In genomic region chr7:31957756-31958155, GRCh38 we compare ENCODE assay signal across 18 cellular contexts.
"Had no signal": no experiment of that assay in that cellular context is flagged by ENCODE, and none has a peak within 500 bp of the region (broad histone marks: within the 10 kb centered on the region; RNA-seq: fewer than 3 reads in every experiment).

No MANE protein-coding gene starts in this region.

- H3K4me1 Mint-ChIP-seq: activated CD8-positive, alpha-beta memory T cell treated with anti-CD3 and anti-CD28 coated beads, Interleukin-2, amount 10 ng/mL, durations not matched to agents 7 days and 5 days; naive thymus-derived CD4-positive, alpha-beta T cell had no signal

- H3K4me1 ChIP-seq: suprapubic skin had no signal

- H3K4me3 ChIP-seq: coronary artery, gastroesophageal sphincter, hepatocyte, suprapubic skin had no signal

- H3K9me3 Mint-ChIP-seq: type B pancreatic cell had no signal

- H3K27ac Mint-ChIP-seq: activated CD8-positive, alpha-beta memory T cell treated with anti-CD3 and anti-CD28 coated beads, Interleukin-2, amount 10 ng/mL, durations not matched to agents 7 days and 5 days; activated naive CD4-positive, alpha-beta T cell treated with anti-CD3 and anti-CD28 coated beads, Interleukin-2, amount 50 U/mL, for 72 hours; naive thymus-derived CD4-positive, alpha-beta T cell; progenitor cell of endocrine pancreas; type B pancreatic cell had no signal

- ATAC-seq: activated CD4-positive, CD25-positive, alpha-beta regulatory T cell treated with anti-CD3 and anti-CD28 coated beads, Interleukin-2, amount 50 U/mL, for 24 hours; activated CD8-positive, alpha-beta memory T cell treated with anti-CD3 and anti-CD28 coated beads, Interleukin-2, amount 10 ng/mL, durations not matched to agents 7 days and 5 days; activated naive CD4-positive, alpha-beta T cell treated with anti-CD3 and anti-CD28 coated beads, Interleukin-2, amount 50 U/mL, for 72 hours; activated T-cell treated with anti-CD3 and anti-CD28 coated beads, Interleukin-2, amount 50 U/mL, for 4 hours; naive thymus-derived CD4-positive, alpha-beta T cell; sciatic nerve; stimulated activated naive CD8-positive, alpha-beta T cell treated with anti-CD3 and anti-CD28 coated beads, Interleukin-15, Interleukin-2, amounts not matched to agents 100 U/mL and 50 U/mL, for 24 hours had no signal

- DNase-seq: activated CD4-positive, alpha-beta T cell treated with anti-CD3 and anti-CD28 coated beads, Interleukin-2, amount 50 U/mL, for 4 hours; activated CD8-positive, alpha-beta memory T cell treated with anti-CD3 and anti-CD28 coated beads, Interleukin-2, amount 10 ng/mL, durations not matched to agents 7 days and 5 days; activated effector memory CD4-positive, alpha-beta T cell treated with anti-CD3 and anti-CD28 coated beads, Interleukin-2, amount 50 U/mL, for 16 hours; activated T-cell treated with anti-CD3 and anti-CD28 coated beads, Interleukin-2, amount 50 U/mL, for 4 hours; effector CD8-positive, alpha-beta T cell; naive thymus-derived CD4-positive, alpha-beta T cell; stimulated activated CD4-positive, alpha-beta T cell treated with anti-CD3 and anti-CD28 coated beads, Interleukin-12 subunit alpha, Interleukin-12 subunit beta, amount 100 ng/mL, for 4 hours; stimulated activated naive CD8-positive, alpha-beta T cell treated with anti-CD3 and anti-CD28 coated beads, Interleukin-15, Interleukin-2, amounts not matched to agents 100 U/mL and 50 U/mL, for 24 hours had no signal

- H3K36me3 Mint-ChIP-seq: activated CD8-positive, alpha-beta memory T cell treated with anti-CD3 and anti-CD28 coated beads, Interleukin-2, amount 10 ng/mL, durations not matched to agents 7 days and 5 days; activated naive CD4-positive, alpha-beta T cell treated with anti-CD3 and anti-CD28 coated beads, Interleukin-2, amount 50 U/mL, for 72 hours; naive thymus-derived CD4-positive, alpha-beta T cell; type B pancreatic cell had no signal

- H3K27me3 Mint-ChIP-seq: activated CD8-positive, alpha-beta memory T cell treated with anti-CD3 and anti-CD28 coated beads, Interleukin-2, amount 10 ng/mL, durations not matched to agents 7 days and 5 days; naive thymus-derived CD4-positive, alpha-beta T cell; progenitor cell of endocrine pancreas; type B pancreatic cell had no signal

- H3K36me3 ChIP-seq: gastroesophageal sphincter, neutrophil, suprapubic skin had no signal

- H3K27me3 ChIP-seq: gastroesophageal sphincter, hepatocyte, neutrophil, suprapubic skin had no signal

- H3K4me3 Mint-ChIP-seq: activated CD8-positive, alpha-beta memory T cell treated with anti-CD3 and anti-CD28 coated beads, Interleukin-2, amount 10 ng/mL, durations not matched to agents 7 days and 5 days; activated T-cell treated with anti-CD3 and anti-CD28 coated beads, Interleukin-2, amount 50 U/mL, for 4 hours; naive thymus-derived CD4-positive, alpha-beta T cell; type B pancreatic cell had no signal

- H3K9me3 ChIP-seq: gastroesophageal sphincter, neutrophil, suprapubic skin had no signal
